ENCODE assay signal across 8 cellular contexts in the genomic region with DNA sequence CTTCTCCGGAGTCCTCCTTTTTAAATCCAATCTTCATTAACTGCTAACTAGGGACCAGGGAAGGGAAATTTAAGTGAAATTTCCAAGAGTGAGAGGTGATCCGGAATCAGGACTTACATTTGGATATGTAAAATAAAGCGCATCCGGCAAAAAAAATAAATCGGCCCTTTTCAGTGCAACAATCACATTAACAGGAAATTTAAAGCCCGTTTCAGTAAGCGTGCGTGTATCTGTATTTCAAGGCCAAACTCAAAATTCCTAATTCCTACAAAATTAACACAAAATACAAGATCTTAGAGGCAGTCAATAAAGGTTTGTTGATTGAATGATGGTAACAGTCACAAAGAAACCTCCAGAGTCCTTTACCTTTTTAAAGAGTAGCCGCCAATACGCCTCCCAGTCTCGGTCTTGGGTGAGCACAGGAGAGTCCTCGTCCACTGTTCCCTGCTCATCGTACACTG. TPM values are rescaled to one million over a fixed set of nuclear protein-coding genes. Genes with fewer than 3 reads are reported as not detected.
DNase-seq lines count a peak whose midpoint lies in the region; ATAC-seq, FAIRE-seq and TF ChIP-seq lines count a peak whose summit lies in the region.

No MANE protein-coding gene starts in this region.

- no peak overlapping the region for H3K4ac ChIP-seq in H1 (replicated peaks; ENCODE audit: insufficient read length, low read depth, low read length)

- peaks cover 52% of the 10 kb centered on the region for H3F3A ChIP-seq in neural progenitor cell (ENCODE audit: low read depth)

- H2BK5ac ChIP-seq in H1 (ENCODE audit: low read depth, low read length), result peak overlapping the region; percentile 99

- POLR2A ChIA-PET in CD8-positive, alpha-beta memory T cell (lab: Charles Lee), result interaction anchor here (0.6 to 2.1 kb wide), 6 partner anchors 14 to 277 kb away, joined by 3 to 14 read pairs (median 4); a partner anchor contains a TSS
- POLR2A ChIA-PET in H1 (lab: Charles Lee; ENCODE audit: partially characterized antibody), result interaction anchor here (0.7 to 4.8 kb wide), 34 partner anchors 8 to 526 kb away, joined by 3 to 62 read pairs (median 5); a partner anchor contains a TSS

- H3K4me3 ChIP-seq in CD8-positive, alpha-beta memory T cell (ENCODE audit: low read length), result peak overlapping the region; percentile 82
- H3K4me3 ChIP-seq in NB4 (ENCODE audit: low read depth, low read length) (peak overlapping the region; percentile 96), H1 (ENCODE audit: extremely low read depth in 1 of 4, insufficient read depth in 2 of 4, low read depth in 3 of 4, low read length in 4 of 4) (peak overlapping the region; percentile 57 to 92 (median 86)), neural progenitor cell (peak overlapping the region; percentile 96)

- peaks cover 2% of the 10 kb centered on the region; the same call in 1 of the 2 replicates for H3K23me2 ChIP-seq in H1 (ENCODE audit: low read depth, low read length)

- ATAC-seq in HG03442 (IDR thresholded peaks at IDR 0.05; ENCODE audit: unreplicated experiment), result no peak

- H3K18ac ChIP-seq in H1 (ENCODE audit: extremely low read depth, low read length), result no peak overlapping the region

- TF ChIP-seq EP300 in H1 (IDR thresholded peaks at IDR 0.05; ENCODE audit: borderline replicate concordance in 1 of 2, low read depth in 2 of 2, low read length in 2 of 2), result no peak

- H4K91ac ChIP-seq in H1 (replicated peaks; ENCODE audit: insufficient read length, low read length), result no peak overlapping the region

- H3K79me2 ChIP-seq in H1 (ENCODE audit: control insufficient read depth in 1 of 2, insufficient read depth in 2 of 2, low read length in 2 of 2) (peaks cover 7 to 60% of the 10 kb centered on the region in 2 experiments; a peak in 2 of 4 replicates), neural progenitor cell (ENCODE audit: low read depth) (peaks cover 88% of the 10 kb centered on the region)

- CTCF ChIA-PET in CD8-positive, alpha-beta memory T cell (lab: Charles Lee), result interaction anchor here (1.2 to 1.3 kb wide), 2 partner anchors 148 to 150 kb away, joined by 3 read pairs; no protein-coding TSS in a partner anchor
- CTCF ChIA-PET in H1 (lab: Charles Lee; ENCODE audit: partially characterized antibody), result interaction anchor here (0.6 to 1.7 kb wide), 2 partner anchors 10 to 94 kb away, joined by 3 to 4 read pairs; no protein-coding TSS in a partner anchor

- peak overlapping the region; percentile 94 to 100 (median 96) for H3K4me3 Mint-ChIP-seq in CD8-positive, alpha-beta memory T cell
- peak overlapping the region; percentile 99 for H3K4me3 Mint-ChIP-seq in neural progenitor cell

- no peak overlapping the region for H2BK20ac ChIP-seq in H1 (ENCODE audit: low read length)

- no peaks in the 10 kb centered on the region for H3K9me3 ChIP-seq in CD8-positive, alpha-beta memory T cell (ENCODE audit: low read length)
- H3K9me3 ChIP-seq in H1 (ENCODE audit: insufficient read depth in 2 of 2, low read depth in 1 of 2, low read length in 1 of 2) (no peaks in the 10 kb centered on the region), neural progenitor cell (ENCODE audit: low read depth) (no peaks in the 10 kb centered on the region)

- no peak overlapping the region for H2BK120ac ChIP-seq in H1 (replicated peaks; ENCODE audit: low read depth, low read length)

- peak overlapping the region; percentile 100 for H4K8ac ChIP-seq in H1 (ENCODE audit: extremely low read depth, insufficient read depth, low read length)

- H3K4me1 ChIP-seq in CD8-positive, alpha-beta memory T cell (ENCODE audit: insufficient read depth, low read length), result peaks cover 47% of the 10 kb centered on the region
- H3K4me1 ChIP-seq in H1 (replicated peaks in 1 of 4; ENCODE audit: control insufficient read depth in 3 of 4, insufficient read depth in 4 of 4, low read length in 3 of 4), result no peaks in the 10 kb centered on the region; a peak in 2 of 7 replicates
- H3K4me1 ChIP-seq in neural progenitor cell, result peaks cover 15% of the 10 kb centered on the region

- no peak overlapping the region for H2BK15ac ChIP-seq in H1 (ENCODE audit: low read length)

- H3K27ac ChIP-seq in CD8-positive, alpha-beta memory T cell (ENCODE audit: low read depth, low read length), result peak overlapping the region; percentile 89
- H3K27ac ChIP-seq in H1 (ENCODE audit: low read depth, low read length) (peak overlapping the region; percentile 95), neural progenitor cell (peak overlapping the region; percentile 97)

- peak overlapping the region; percentile 21 to 69 for H3K4me2 ChIP-seq in H1 (ENCODE audit: insufficient read depth in 1 of 2, low read depth in 2 of 2, low read length in 2 of 2)
- H3K4me2 ChIP-seq in neural progenitor cell, result peak overlapping the region; percentile 99

- no peaks in the 10 kb centered on the region for H3K79me1 ChIP-seq in H1 (ENCODE audit: low read depth, low read length)

- H4K20me1 ChIP-seq in H1 (replicated peaks in 1 of 2; ENCODE audit: control insufficient read depth in 1 of 2, insufficient read depth in 2 of 2, low read length in 2 of 2) (peaks cover 2 to 3% of the 10 kb centered on the region in 2 experiments), neural progenitor cell (ENCODE audit: low read depth) (peaks cover 20% of the 10 kb centered on the region)

- H3K9ac ChIP-seq in H1 (replicated peaks in 1 of 4; ENCODE audit: extremely low read depth in 1 of 4, low read depth in 3 of 4, low read length in 3 of 4) (peak overlapping the region; percentile 87 to 98 (median 93)), neural progenitor cell (peak overlapping the region; percentile 71)

- H3K23ac ChIP-seq in H1 (ENCODE audit: insufficient read length), result no peak overlapping the region

- no peak overlapping the region for H3K14ac ChIP-seq in H1 (ENCODE audit: insufficient read length)

- no peaks in the 10 kb centered on the region for H3K27me3 ChIP-seq in CD8-positive, alpha-beta memory T cell (ENCODE audit: insufficient read depth, low read length, poor library complexity, severe bottlenecking)
- H3K27me3 ChIP-seq in H1 (replicated peaks in 1 of 4; ENCODE audit: control insufficient read depth in 3 of 4, extremely low read depth in 1 of 4, insufficient read depth in 3 of 4, low read length in 3 of 4), result no peaks in the 10 kb centered on the region
- H3K27me3 ChIP-seq in neural progenitor cell, result no peaks in the 10 kb centered on the region

- H3K27me3 Mint-ChIP-seq in CD8-positive, alpha-beta memory T cell, result no peaks in the 10 kb centered on the region
- peaks cover 2% of the 10 kb centered on the region for H3K27me3 Mint-ChIP-seq in neural progenitor cell (ENCODE audit: insufficient read depth, low read depth)

- no peak for TF ChIP-seq RAD21 in H1 (IDR thresholded peaks at IDR 0.05 in 1 of 2, conservative IDR thresholded peaks at IDR 0.05 in 1 of 2; ENCODE audit: low read depth in 2 of 2, low read length in 2 of 2)

- H4K5ac ChIP-seq in H1 (ENCODE audit: insufficient read length, low read depth, low read length), result peak overlapping the region; percentile 97

- peaks cover 44 to 61% (median 58%) of the 10 kb centered on the region in 3 donors for H3K4me1 Mint-ChIP-seq in CD8-positive, alpha-beta memory T cell
- H3K4me1 Mint-ChIP-seq in neural progenitor cell, result peaks cover 34% of the 10 kb centered on the region

- peaks cover 21% of the 10 kb centered on the region for H3K36me3 ChIP-seq in CD8-positive, alpha-beta memory T cell (ENCODE audit: insufficient read depth, low read length)
- H3K36me3 ChIP-seq in H1 (ENCODE audit: control insufficient read depth in 2 of 4, insufficient read depth in 4 of 4, low read length in 3 of 4), result peaks cover 18 to 59% (median 45%) of the 10 kb centered on the region in 4 experiments
- H3K36me3 ChIP-seq in neural progenitor cell, result peaks cover 23% of the 10 kb centered on the region

- peak overlapping the region; percentile 86 for H3K56ac ChIP-seq in H1 (replicated peaks; ENCODE audit: insufficient read length, low read depth, low read length)

- no peak for TF ChIP-seq POLR2A in NB4 (IDR thresholded peaks at IDR 0.05; ENCODE audit: extremely low read depth, insufficient read length)
- TF ChIP-seq POLR2A in H1 (IDR thresholded peaks at IDR 0.05; ENCODE audit: control extremely low read depth in 1 of 2, low read depth in 2 of 2, low read length in 2 of 2), result no peak

- H2AFZ ChIP-seq in H1 (ENCODE audit: low read length), result no peak overlapping the region
- H2AFZ ChIP-seq in neural progenitor cell (replicated peaks), result peak overlapping the region; percentile 42

- TF ChIP-seq CTCF in NB4 (IDR thresholded peaks at IDR 0.05; ENCODE audit: low read depth, low read length), result no peak
- no peak for TF ChIP-seq CTCF in H1 (IDR thresholded peaks at IDR 0.05; ENCODE audit: control extremely low read depth in 1 of 3, insufficient read depth in 1 of 3, low read depth in 1 of 3, low read length in 3 of 3)
- TF ChIP-seq CTCF in neural progenitor cell (IDR thresholded peaks at IDR 0.05), result no peak

- 3% methylated on average over 13 of the region's 13 CpGs; no CpG with 5 or more reads in 1 of the 2 experiments for WGBS in H1 (ENCODE audit: extremely low coverage in 1 of 2, insufficient coverage in 1 of 2, insufficient read length in 1 of 2, insufficient replicate concordance in 2 of 2, low coverage in 1 of 2, low lambda C conversion rate in 2 of 2, missing lambda C conversion rate in 1 of 2), 2 experiments

- H2BK12ac ChIP-seq in H1 (ENCODE audit: low read depth, low read length), result no peak overlapping the region

- peak overlapping the region; percentile 93 to 99 (median 96) for H3K27ac Mint-ChIP-seq in CD8-positive, alpha-beta memory T cell
- peak overlapping the region; percentile 94 for H3K27ac Mint-ChIP-seq in neural progenitor cell

- no peak for DNase-seq in CD8-positive, alpha-beta memory T cell
- no peak for DNase-seq in NB4 (ENCODE audit: low read depth)
- no peak for DNase-seq in H1 (ENCODE audit: low read depth in 1 of 2, low spot score in 2 of 2)
- no peak for DNase-seq in neural progenitor cell (ENCODE audit: low spot score)
- no peak for DNase-seq in 8988T
- no peak for DNase-seq in putamen (ENCODE audit: low spot score)
- DNase-seq in NCI-H1436 (lab: John Stamatoyannopoulos, UW), result no peak

- H3K36me3 Mint-ChIP-seq in CD8-positive, alpha-beta memory T cell, result peaks cover 8 to 80% (median 12%) of the 10 kb centered on the region in 3 donors
- H3K36me3 Mint-ChIP-seq in neural progenitor cell, result peaks cover 31% of the 10 kb centered on the region

- no peaks in the 10 kb centered on the region for H3K9me3 Mint-ChIP-seq in CD8-positive, alpha-beta memory T cell
- no peaks in the 10 kb centered on the region for H3K9me3 Mint-ChIP-seq in neural progenitor cell

- FAIRE-seq in H1 (lab: Jason Lieb, UNC), result no peak

- no peak overlapping the region for H2AK5ac ChIP-seq in H1 (ENCODE audit: low read depth, low read length)

RNA-seq across cellular contexts. Expression of a gene that starts 0.7 kb away (rescaled TPM):
- 10 to 100 TPM; 75.0 to 76.4 TPM for total RNA-seq in CD8-positive, alpha-beta memory T cell
- polyA plus RNA-seq in CD8-positive, alpha-beta memory T cell, result 36.3 TPM
- total RNA-seq in H1 (2021; fragmentation: NEBNext Ultra II Directional; extraction: Animal tissue kit (Norgen Biotek cat#: 25700)), result 29.2 and 32.2 TPM in 2 replicates
- polyA plus RNA-seq in H1 (2011; rRNA removed), result 22.9 and 26.0 TPM in 2 replicates
- 29.0 TPM for polyA plus RNA-seq in H1 (2011; cell fraction: cytosol; rRNA removed)
- 17.8 TPM for polyA plus RNA-seq in H1 (2011; cell fraction: nucleus; rRNA removed)
- polyA plus RNA-seq in H1 (2012, experiment 1 of 2), result 23.9 to 35.0 TPM (median 26.1 TPM) in 4 replicates
- polyA plus RNA-seq in H1 (2012, experiment 2 of 2), result 4.2 TPM
- polyA plus RNA-seq in H1 (2013, experiment 1 of 2), result 21.6 TPM
- 21.3 TPM for polyA plus RNA-seq in H1 (2013, experiment 2 of 2)
- polyA minus RNA-seq in H1 (2011; rRNA and poly(A)+ RNA removed), result 19.0 and 20.3 TPM in 2 replicates
- polyA minus RNA-seq in H1 (2011; cell fraction: cytosol; rRNA and poly(A)+ RNA removed), result 12.8 TPM
- polyA minus RNA-seq in H1 (2011; cell fraction: nucleus; rRNA and poly(A)+ RNA removed), result 34.4 TPM
- 50.8 and 58.0 TPM in 2 replicates for total RNA-seq in neural progenitor cell (ENCODE audit: low replicate concordance)

RNA-seq across cellular contexts. Expression of a gene that starts 6.1 kb away (rescaled TPM):
- 100 to 1,000 TPM; 141 to 146 TPM for total RNA-seq in CD8-positive, alpha-beta memory T cell
- polyA plus RNA-seq in CD8-positive, alpha-beta memory T cell, result 102 TPM
- 125 TPM in 2 replicates for total RNA-seq in H1 (2021; fragmentation: NEBNext Ultra II Directional; extraction: Animal tissue kit (Norgen Biotek cat#: 25700))
- polyA plus RNA-seq in H1 (2011; rRNA removed), result 203 and 213 TPM in 2 replicates
- polyA plus RNA-seq in H1 (2011; cell fraction: cytosol; rRNA removed), result 135 TPM
- 92.9 TPM for polyA plus RNA-seq in H1 (2011; cell fraction: nucleus; rRNA removed)
- 116 to 158 TPM (median 148 TPM) in 4 replicates for polyA plus RNA-seq in H1 (2012, experiment 1 of 2)
- polyA plus RNA-seq in H1 (2012, experiment 2 of 2), result 94.8 TPM
- 77.2 TPM for polyA plus RNA-seq in H1 (2013, experiment 1 of 2)
- 77.0 TPM for polyA plus RNA-seq in H1 (2013, experiment 2 of 2)
- 90.6 and 108 TPM in 2 replicates for polyA minus RNA-seq in H1 (2011; rRNA and poly(A)+ RNA removed)
- 71.6 TPM for polyA minus RNA-seq in H1 (2011; cell fraction: cytosol; rRNA and poly(A)+ RNA removed)
- polyA minus RNA-seq in H1 (2011; cell fraction: nucleus; rRNA and poly(A)+ RNA removed), result 37.8 TPM
- 77.0 and 82.3 TPM in 2 replicates for total RNA-seq in neural progenitor cell (ENCODE audit: low replicate concordance)
